1 cellular context compared by ENCODE assay signal in genomic region chr19:21611659-21612402, GRCh38.
TF ChIP-seq lines count a peak whose summit lies in the region.

No MANE protein-coding gene starts in this region.

TF ChIP-seq in K562, 482 proteins besides CTCF, POLR2A, EP300 and RAD21 (continued from another document):
- TF ChIP-seq PBX2 (CRISPR knock-in tag; IDR thresholded peaks at IDR 0.05; ENCODE audit: low read depth) (no peak), PBX2 (tag; conservative IDR thresholded peaks at IDR 0.05; ENCODE audit: low read depth) (peak; percentile 49), HMBOX1 (IDR thresholded peaks at IDR 0.05) (peak; percentile 79), GATAD2A (IDR thresholded peaks at IDR 0.05) (0 out of 2 replicates have a peak, but pooled peaks have one; percentile 34), ZNF589 (CRISPR knock-in tag; IDR thresholded peaks at IDR 0.05; ENCODE audit: low read depth) (peak; percentile 74; the same call in 1 of the 2 replicates), HSF4 (CRISPR knock-in tag; IDR thresholded peaks at IDR 0.05; ENCODE audit: borderline replicate concordance) (0 out of 2 replicates have a peak, but pooled peaks have one; percentile 19), BRD9 (IDR thresholded peaks at IDR 0.05; ENCODE audit: low read depth, partially characterized antibody) (peak; percentile 95), FOXK2 (conservative IDR thresholded peaks at IDR 0.05 in 1 of 2, IDR thresholded peaks at IDR 0.05 in 1 of 2; ENCODE audit: low read depth in 2 of 2) (peak in 1 of 2 experiments; percentile 64; a peak in 1 of 4 replicates), NONO (IDR thresholded peaks at IDR 0.05; ENCODE audit: low read depth in 2 of 2, low read length in 1 of 2) (0 out of 4 replicates have a peak, but pooled peaks of 1 of the 2 experiments have one; percentile 15), ZNF436 (CRISPR knock-in tag; IDR thresholded peaks at IDR 0.05) (no peak), E4F1 (CRISPR knock-in tag; IDR thresholded peaks at IDR 0.05; ENCODE audit: borderline replicate concordance) (no peak), MYBL2 (IDR thresholded peaks at IDR 0.05; ENCODE audit: low read depth) (peak; percentile 80), MYBL2 (CRISPR knock-in tag; IDR thresholded peaks at IDR 0.05; ENCODE audit: borderline replicate concordance) (no peak), MEIS2 (IDR thresholded peaks at IDR 0.05; ENCODE audit: partially characterized antibody) (peak; percentile 73), POLR2AphosphoS5 (IDR thresholded peaks at IDR 0.05; ENCODE audit: control insufficient read depth, insufficient read depth, low read depth, low read length) (0 out of 2 replicates have a peak, but pooled peaks have one; percentile 41), TRIM24 (IDR thresholded peaks at IDR 0.05) (peak; percentile 54 to 76; a peak in 3 of 4 replicates), DPF2 (IDR thresholded peaks at IDR 0.05) (peak; percentile 91), ESRRA (IDR thresholded peaks at IDR 0.05; ENCODE audit: borderline replicate concordance, low read depth) (peak; percentile 57; the same call in 1 of the 2 replicates), RBM15 (IDR thresholded peaks at IDR 0.05; ENCODE audit: insufficient read depth, low read length) (no peak), STAT5A (IDR thresholded peaks at IDR 0.05; ENCODE audit: borderline replicate concordance, low read length) (peak; percentile 79), NR4A1 (CRISPR knock-in tag; IDR thresholded peaks at IDR 0.05) (no peak), NR4A1 (tag; IDR thresholded peaks at IDR 0.05) (0 out of 2 replicates have a peak, but pooled peaks have one; percentile 74), ID3 (CRISPR knock-in tag; IDR thresholded peaks at IDR 0.05) (no peak), ID3 (tag; IDR thresholded peaks at IDR 0.05) (peak; percentile 43; the same call in 1 of the 2 replicates), RNF2 (IDR thresholded peaks at IDR 0.05) (peak; percentile 72), LEF1 (IDR thresholded peaks at IDR 0.05) (peak; percentile 71; the same call in 1 of the 2 replicates), ZNF586 (CRISPR knock-in tag; conservative IDR thresholded peaks at IDR 0.05) (no peak), JUNB (CRISPR knock-in tag; conservative IDR thresholded peaks at IDR 0.05) (no peak), ZNF717 (CRISPR knock-in tag; IDR thresholded peaks at IDR 0.05) (no peak), SOX6 (IDR thresholded peaks at IDR 0.05) (peak; percentile 74; the same call in 1 of the 2 replicates), NCOA4 (IDR thresholded peaks at IDR 0.05; ENCODE audit: partially characterized antibody) (no peak), EP400 (IDR thresholded peaks at IDR 0.05) (peak; percentile 53), NFRKB (IDR thresholded peaks at IDR 0.05; ENCODE audit: low read depth) (peak; percentile 63; the same call in 1 of the 2 replicates), RUNX1 (IDR thresholded peaks at IDR 0.05; ENCODE audit: low read depth) (no peak), DMBX1 (CRISPR knock-in tag; IDR thresholded peaks at IDR 0.05; ENCODE audit: borderline replicate concordance) (peak; percentile 78; the same call in 1 of the 2 replicates), MNT (conservative IDR thresholded peaks at IDR 0.05) (0 out of 4 replicates have a peak, but pooled peaks of 1 of the 2 experiments have one; percentile 27), BACH1 (tag; IDR thresholded peaks at IDR 0.05) (0 out of 2 replicates have a peak, but pooled peaks have one; percentile 29), GATA2 (CRISPR knock-in tag; IDR thresholded peaks at IDR 0.05) (peak; percentile 29; the same call in 1 of the 2 replicates), ZNF311 (CRISPR knock-in tag; IDR thresholded peaks at IDR 0.05) (peak; percentile 79), ARID1B (IDR thresholded peaks at IDR 0.05) (peak; percentile 93), ZNF280A (IDR thresholded peaks at IDR 0.05; ENCODE audit: low read depth, partially characterized antibody) (no peak), JUND (IDR thresholded peaks at IDR 0.05; ENCODE audit: borderline replicate concordance, low read depth, low read length) (peak; percentile 55; the same call in 1 of the 2 replicates), JUND (tag; IDR thresholded peaks at IDR 0.05; ENCODE audit: borderline replicate concordance, low read depth, low read length) (no peak; the same call in 2 of the 3 replicates), TAF7 (tag; IDR thresholded peaks at IDR 0.05) (0 out of 2 replicates have a peak, but pooled peaks have one; percentile 38), ZNF740 (CRISPR knock-in tag; IDR thresholded peaks at IDR 0.05) (no peak), ZNF740 (tag; IDR thresholded peaks at IDR 0.05) (peak in 1 of 2 experiments; percentile 77; a peak in 1 of 4 replicates), SMAD4 (CRISPR knock-in tag; conservative IDR thresholded peaks at IDR 0.05) (peak; percentile 75), CEBPG (CRISPR knock-in tag; IDR thresholded peaks at IDR 0.05) (no peak), CEBPG (tag; conservative IDR thresholded peaks at IDR 0.05 in 1 of 2, IDR thresholded peaks at IDR 0.05 in 1 of 2) (peak in 1 of 2 experiments; percentile 65; a peak in 2 of 4 replicates), ZBTB33 (CRISPR knock-in tag; IDR thresholded peaks at IDR 0.05) (no peak), CBFA2T2 (conservative IDR thresholded peaks at IDR 0.05) (peak; percentile 90), ZFP36 (IDR thresholded peaks at IDR 0.05; ENCODE audit: low read depth, low read length, partially characterized antibody) (no peak)
